ENCODE assay signal across 8 cellular contexts in the genomic region with DNA sequence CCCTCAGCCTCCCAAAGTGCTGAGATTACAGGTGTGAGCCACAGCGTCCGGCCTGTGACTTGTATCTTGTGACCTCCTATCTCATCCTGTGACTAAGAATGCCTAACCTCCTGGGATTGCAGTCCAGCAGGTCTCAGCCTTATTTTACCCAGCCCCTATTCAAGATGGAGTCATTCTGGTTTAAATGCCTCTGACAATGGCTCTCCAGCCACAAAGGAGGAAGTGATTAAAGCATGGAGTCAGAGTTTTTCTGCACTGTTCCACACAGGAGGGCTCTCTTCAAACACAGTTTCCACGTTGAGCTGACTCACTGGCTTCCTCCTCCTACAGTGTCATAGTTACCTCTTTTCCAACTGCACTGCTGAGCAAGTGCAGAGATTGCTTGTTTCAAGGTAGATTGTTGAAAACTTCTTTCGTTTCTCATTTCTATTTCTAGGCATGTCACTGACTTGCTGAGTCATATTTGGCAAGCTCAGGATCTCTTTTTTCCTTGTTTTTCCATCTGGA. TPM values are rescaled to one million over a fixed set of nuclear protein-coding genes. Genes with fewer than 3 reads are reported as not detected.
A peak's percentile ranks its signal among the peaks of the same experiment; 100 is the strongest.
DNase-seq lines count a peak whose midpoint lies in the region; ATAC-seq, FAIRE-seq and TF ChIP-seq lines count a peak whose summit lies in the region.

No MANE protein-coding gene starts in this region.

- H3K9me3 ChIP-seq in OCI-LY7 (ENCODE audit: low read length) (peaks cover 7% of the 10 kb centered on the region; the same call in 1 of the 2 replicates), GM12878 (replicated peaks; ENCODE audit: control insufficient read depth, insufficient read depth, low read length) (no peaks in the 10 kb centered on the region; the same call in 2 of the 3 replicates), mucosa of stomach (ENCODE audit: control insufficient read depth, low read length) (no peaks in the 10 kb centered on the region)

- no peak overlapping the region for H3K9ac ChIP-seq in GM12878 (ENCODE audit: control insufficient read depth, insufficient read depth, low read length)
- H3K9ac ChIP-seq in mucosa of stomach (ENCODE audit: low read length), result no peak overlapping the region

- H2AFZ ChIP-seq in OCI-LY7 (ENCODE audit: low read length), result no peak overlapping the region; the same call in 1 of the 2 replicates
- H2AFZ ChIP-seq in GM12878 (ENCODE audit: control insufficient read depth, low read depth, low read length), result peak overlapping the region; percentile 78

- BruUV-seq in OCI-LY7 (replicated peaks; lab: Mats Ljungman, UMichigan) (no TSS peak), GM12878 (replicated peaks; lab: Mats Ljungman, UMichigan) (no TSS peak)

- no peak for TF ChIP-seq POLR2A in GM12878 (IDR thresholded peaks at IDR 0.05; ENCODE audit: low read depth, low read length)

- H3K79me2 ChIP-seq in OCI-LY7 (ENCODE audit: insufficient read depth, low read depth, low read length) (no peaks in the 10 kb centered on the region), GM12878 (ENCODE audit: control insufficient read depth, insufficient read depth, low read length) (no peaks in the 10 kb centered on the region)

- H3K4me2 ChIP-seq in OCI-LY7 (ENCODE audit: low read length) (no peak overlapping the region), GM12878 (ENCODE audit: control insufficient read depth, insufficient read depth) (peak overlapping the region; percentile 60)

- no peaks in the 10 kb centered on the region for H3K36me3 ChIP-seq in OCI-LY7 (ENCODE audit: insufficient read depth, low read length)
- no peaks in the 10 kb centered on the region for H3K36me3 ChIP-seq in GM12878 (ENCODE audit: control insufficient read depth in 2 of 2, insufficient read depth in 2 of 2, low read length in 1 of 2)
- no peaks in the 10 kb centered on the region for H3K36me3 ChIP-seq in mucosa of stomach (ENCODE audit: control insufficient read depth, insufficient read depth, low read length)

- intact Hi-C loops in OCI-LY7 (cut with micrococcal nuclease; ENCODE audit: unreplicated experiment) (no loop called here), GM12878 (cut with micrococcal nuclease; ENCODE audit: unreplicated experiment) (no loop called here)

- H3K4me1 ChIP-seq in OCI-LY7 (ENCODE audit: insufficient read depth, low read length, poor library complexity, severe bottlenecking) (peaks cover 14% of the 10 kb centered on the region), GM12878 (ENCODE audit: control insufficient read depth, insufficient read depth, low read length) (peaks cover 20% of the 10 kb centered on the region), mucosa of stomach (ENCODE audit: control insufficient read depth, insufficient read depth, low read length) (peaks cover 6% of the 10 kb centered on the region)

- in situ Hi-C loops in GM12878 (cut with MboI), result no loop called here

- no peak for TF ChIP-seq EP300 in GM12878 (IDR thresholded peaks at IDR 0.05; ENCODE audit: borderline replicate concordance in 1 of 2, control insufficient read depth in 1 of 2, low read depth in 2 of 2, low read length in 2 of 2)

- TF ChIP-seq CTCF in OCI-LY7 (conservative IDR thresholded peaks at IDR 0.05; ENCODE audit: low read length) (no peak), GM12878 (IDR thresholded peaks at IDR 0.05 in 2 of 3, conservative IDR thresholded peaks at IDR 0.05 in 1 of 3; ENCODE audit: control insufficient read depth in 2 of 3, extremely low read depth in 1 of 3, insufficient read depth in 1 of 3, low read depth in 3 of 3, low read length in 3 of 3) (no peak)

- RAD21 ChIA-PET in GM12878 (lab: Charles Lee; ENCODE audit: unreplicated experiment), result interaction anchor here (0.5 to 1.8 kb wide), 6 partner anchors 8 to 448 kb away, joined by 3 to 7 read pairs (median 4); no protein-coding TSS in a partner anchor

- TF ChIP-seq RAD21 in GM12878 (IDR thresholded peaks at IDR 0.05; ENCODE audit: insufficient read depth, low read depth, low read length), result no peak

- POLR2A ChIA-PET in OCI-LY7 (lab: Charles Lee) (interaction anchor here (0.6 to 0.7 kb wide), 2 partner anchors 21 to 218 kb away, joined by 3 to 6 read pairs; no protein-coding TSS in a partner anchor), GM12878 (lab: Charles Lee) (no interaction called here)

- CTCF ChIA-PET in OCI-LY7 (lab: Charles Lee; ENCODE audit: unreplicated experiment) (no interaction called here), GM12878 (lab: Yijun Ruan, JAX) (interaction anchor here (0.7 to 1.5 kb wide), 6 partner anchors 11 to 732 kb away, joined by 3 to 5 read pairs (median 4); no protein-coding TSS in a partner anchor)

- 53% methylated on average over 4 of the region's 4 CpGs for WGBS in GM12878 (ENCODE audit: insufficient coverage, insufficient replicate concordance, low lambda C conversion rate, missing lambda C conversion rate)

- SMC1A ChIA-PET in GM12878 (lab: Charles Lee; ENCODE audit: uncharacterized antibody, unreplicated experiment), result interaction anchor here (0.9 to 1.9 kb wide), 9 partner anchors 11 to 264 kb away, joined by 3 to 8 read pairs (median 4); no protein-coding TSS in a partner anchor

- H4K20me1 ChIP-seq in OCI-LY7 (ENCODE audit: insufficient read depth, low read length), result no peaks in the 10 kb centered on the region
- H4K20me1 ChIP-seq in GM12878 (ENCODE audit: control insufficient read depth, insufficient read depth), result no peaks in the 10 kb centered on the region

- FAIRE-seq in GM12878 (lab: Jason Lieb, UNC), result peak; percentile 72

- no peak overlapping the region for H3K4me3 ChIP-seq in OCI-LY7 (ENCODE audit: low read depth, low read length, poor library complexity, severe bottlenecking)
- H3K4me3 ChIP-seq in GM12878, result no peak overlapping the region
- peak overlapping the region; percentile 25 for H3K4me3 ChIP-seq in mucosa of stomach (ENCODE audit: low read length)

- ATAC-seq in GM21576 (IDR thresholded peaks at IDR 0.05; ENCODE audit: unreplicated experiment) (peak; percentile 69), GM12878 (peak; percentile 87), HG03565 (IDR thresholded peaks at IDR 0.05; ENCODE audit: unreplicated experiment) (no peak), HG03439 (IDR thresholded peaks at IDR 0.05; ENCODE audit: unreplicated experiment) (no peak)

- peak; percentile 87 for DNase-seq in CD1c-positive myeloid dendritic cell (ENCODE audit: extremely low spot score)
- DNase-seq in OCI-LY7 (ENCODE audit: low spot score), result peak; percentile 11
- DNase-seq in GM12878 (ENCODE audit: low read depth, low spot score), result peak; percentile 58
- no peak for DNase-seq in T-helper 9 cell

- no peaks in the 10 kb centered on the region for H3K9me2 ChIP-seq in OCI-LY7 (ENCODE audit: insufficient read depth, low read length)

- no peaks in the 10 kb centered on the region for H3K27me3 ChIP-seq in GM12878 (replicated peaks in 1 of 2; ENCODE audit: control insufficient read depth in 2 of 2, insufficient read depth in 2 of 2, low read length in 1 of 2)
- H3K27me3 ChIP-seq in mucosa of stomach (ENCODE audit: control insufficient read depth, insufficient read depth, low read length), result no peaks in the 10 kb centered on the region

- H3K27ac ChIP-seq in OCI-LY7 (ENCODE audit: low read depth, low read length, poor library complexity, severe bottlenecking) (no peak overlapping the region), GM12878 (ENCODE audit: control insufficient read depth, insufficient read depth) (peak overlapping the region; percentile 42)

TF ChIP-seq in GM12878, 131 proteins besides CTCF, POLR2A, EP300 and RAD21 (continues in another document):
- peak; percentile 31; the same call in 1 of the 2 replicates for TF ChIP-seq CREM (IDR thresholded peaks at IDR 0.05; ENCODE audit: low read depth)

RNA-seq across cellular contexts. Expression of a gene that starts 29.3 kb away (rescaled TPM):
- total RNA-seq in OCI-LY7 (2014; rRNA removed; shearing (Covaris generic)), result 15.6 and 21.8 TPM in 2 replicates
- total RNA-seq in OCI-LY7 (2022) (63.7 and 64.6 TPM in 2 replicates), GM12878 (2014; rRNA removed) (36.4 and 42.6 TPM in 2 replicates), GM12878 (2014; rRNA removed; fragmentation: Illumina TruSeq; extraction: Trizol) (44.9 and 49.7 TPM in 2 replicates), GM12878 (2021) (78.5 and 79.0 TPM in 2 replicates)
- 385 TPM in 2 replicates for total RNA-seq in GM12878 (2013; cell fraction: nucleolus; rRNA removed)
- 35.6 TPM for polyA plus RNA-seq in GM12878 (2011; ENCODE audit: low read depth)
- polyA plus RNA-seq in GM12878 (2011; rRNA removed) (42.5 and 53.9 TPM in 2 replicates), GM12878 (2014; fragmentation: Illumina TruSeq; extraction: Trizol) (52.9 and 66.8 TPM in 2 replicates), GM12878 (2014; fragmentation: Nextera tagmentation; extraction: Ambion mirVana) (10 to 100 TPM; 14.3 to 19.7 TPM), GM12878 (2014; rRNA removed) (43.6 and 50.7 TPM in 2 replicates), GM12878 (2016; fragmentation: Nextera tagmentation; extraction: Ambion mirVana) (10 to 100 TPM; 59.1 to 66.2 TPM)
- polyA plus RNA-seq in GM12878 (2011; cell fraction: cytosol; rRNA removed), result 66.6 and 71.1 TPM in 2 replicates
- polyA plus RNA-seq in GM12878 (2011; cell fraction: nucleus; rRNA removed), result 145 and 156 TPM in 2 replicates
- 51.2 and 65.2 TPM in 2 replicates for polyA plus RNA-seq in GM12878 (2012)
- polyA minus RNA-seq in GM12878 (2011; rRNA and poly(A)+ RNA removed), result 121 and 126 TPM in 2 replicates
- 54.1 and 71.3 TPM in 2 replicates for polyA minus RNA-seq in GM12878 (2011; cell fraction: cytosol; rRNA and poly(A)+ RNA removed)
- polyA minus RNA-seq in GM12878 (2011; cell fraction: nucleus; rRNA and poly(A)+ RNA removed), result 105 and 154 TPM in 2 replicates

Comparison
In these comparisons a context has a peak if more than half of its experiments do, and no peak if none do; other contexts are left out.
1. ATAC-seq: peak in GM21576 (single experiment) and GM12878 (single experiment); none in HG03565 (single experiment) and HG03439 (single experiment).